8 cellular contexts compared by ENCODE assay signal in genomic region chr20:62808211-62808865, GRCh38. TPM values are rescaled to one million over a fixed set of nuclear protein-coding genes. Genes with fewer than 3 reads are reported as not detected.
DNase-seq lines count a peak whose midpoint lies in the region; ATAC-seq lines count a peak whose summit lies in the region.

No MANE protein-coding gene starts in this region.

- H3K27me3 ChIP-seq in right cardiac atrium (ENCODE audit: control insufficient read depth, insufficient read depth) = no peaks in the 10 kb centered on the region

- H3K4me3 ChIP-seq in right cardiac atrium (ENCODE audit: low read length) = no peak overlapping the region

- H3K27ac ChIP-seq in right cardiac atrium (ENCODE audit: low read length) = no peak overlapping the region

- ATAC-seq in right cardiac atrium (peak; percentile 40 to 51), HG02852 (IDR thresholded peaks at IDR 0.05; ENCODE audit: unreplicated experiment) (no peak), GM18867 (IDR thresholded peaks at IDR 0.05; ENCODE audit: unreplicated experiment) (no peak)

- 41% methylated on average over 21 of the region's 21 CpGs for WGBS in right cardiac atrium

- intact Hi-C loops in right cardiac atrium (cut with DNase I) = loop anchor here in 1 of 4 donors (5.0 kb wide), 1 partner anchor 141 kb away; no protein-coding TSS in a partner anchor

- DNase-seq in DMS53 (lab: John Stamatoyannopoulos, UW) (peak; percentile 72), Kasumi-1 (lab: John Stamatoyannopoulos, UW) (peak; percentile 10 to 39), T-helper 2 cell (peak; percentile 55 to 71 (median 66)), amygdala (lab: John Stamatoyannopoulos, UW) (peak in 44 of 56 donors; percentile 9 to 82 (median 40)), right cardiac atrium (peak; percentile 66 to 89 (median 88))
- peak; percentile 36 to 58 for DNase-seq in stimulated activated CD4-positive, alpha-beta T cell treated with anti-CD3 and anti-CD28 coated beads, Interleukin-15, amount 100 ng/mL, for 48 hours (ENCODE audit: low read depth in 2 of 2)

- no peaks in the 10 kb centered on the region for H3K9me3 ChIP-seq in right cardiac atrium (ENCODE audit: control insufficient read depth, low read length)

- peaks cover 11% of the 10 kb centered on the region for H3K4me1 ChIP-seq in right cardiac atrium (ENCODE audit: control insufficient read depth, insufficient read depth, low read length)

RNA-seq across cellular contexts. Expression of gene OGFR, which starts 3.7 kb away (rescaled TPM):
- 10 to 100 TPM; 21.0 to 29.6 (median 24.2) TPM for total RNA-seq in right cardiac atrium
- 26.6 TPM for polyA plus RNA-seq in right cardiac atrium

RNA-seq across cellular contexts. Expression of gene COL9A3, which starts 8.5 kb away (rescaled TPM):
- 1 to 10 TPM; 4.3 to 6.9 (median 5.6) TPM for total RNA-seq in right cardiac atrium
- 13.0 TPM for polyA plus RNA-seq in right cardiac atrium

RNA-seq across cellular contexts. Expression of gene MRGBP, which starts 12.1 kb away (rescaled TPM):
- 10 to 100 TPM in 1 of 4 donors, 1 to 10 TPM in 3; 8.3 to 10.9 (median 8.6) TPM for total RNA-seq in right cardiac atrium
- 12.1 TPM for polyA plus RNA-seq in right cardiac atrium

RNA-seq across cellular contexts. Expression of gene TCFL5, which starts 53.3 kb away (rescaled TPM):
- 1 to 10 TPM; 7.8 to 9.9 (median 8.2) TPM for total RNA-seq in right cardiac atrium
- polyA plus RNA-seq in right cardiac atrium = 5.2 TPM

Comparison
In these comparisons a context has a peak if more than half of its experiments do, and no peak if none do; other contexts are left out.
1. DNase-seq: peak in every context shown above with its lines; median percentile 88 in right cardiac atrium; 72 in DMS53; 66 in T-helper 2 cell; 47 in stimulated activated CD4-positive, alpha-beta T cell treated with anti-CD3 and anti-CD28 coated beads, Interleukin-15, amount 100 ng/mL, for 48 hours; 40 in amygdala; 24 in Kasumi-1.
2. ATAC-seq: peak in right cardiac atrium (2 of 2); none in HG02852 (single experiment) and GM18867 (single experiment).